ENCODE assay signal across 1 cellular context in genomic region chrX:13694359-13694758, GRCh38.
TF ChIP-seq lines count a peak whose summit lies in the region.

No MANE protein-coding gene starts in this region.

TF ChIP-seq in HEK293, 187 proteins besides CTCF, POLR2A, EP300 and RAD21 (continued from another document):
- TF ChIP-seq AEBP2 (tag by site-specific recombination; IDR thresholded peaks at IDR 0.05; ENCODE audit: borderline replicate concordance) (no peak), ZNF48 (tag by site-specific recombination; IDR thresholded peaks at IDR 0.05) (no peak), WT1 (tag by site-specific recombination; IDR thresholded peaks at IDR 0.05) (no peak), ZBTB7A (tag by site-specific recombination; IDR thresholded peaks at IDR 0.05; ENCODE audit: low read depth) (no peak)
